16 cellular contexts compared by ENCODE assay signal in genomic region chr15:89806217-89806564, GRCh38. TPM values are rescaled to one million over a fixed set of nuclear protein-coding genes. Genes with fewer than 3 reads are reported as not detected.
DNase-seq lines count a peak whose midpoint lies in the region; ATAC-seq, FAIRE-seq and TF ChIP-seq lines count a peak whose summit lies in the region.
"Had no signal": no experiment of that assay in that cellular context is flagged by ENCODE, and none has a peak within 500 bp of the region (broad histone marks: within the 10 kb centered on the region; RNA-seq: fewer than 3 reads in every experiment).

No MANE protein-coding gene starts in this region.

- no peaks in the 10 kb centered on the region for H4K20me1 ChIP-seq in PC-3 (ENCODE audit: low read length)
- peaks cover 2% of the 10 kb centered on the region; the same call in 1 of the 2 replicates for H4K20me1 ChIP-seq in K562 (replicated peaks; ENCODE audit: control insufficient read depth, insufficient read depth, low read length)
- H4K20me1 ChIP-seq in HepG2 (ENCODE audit: insufficient read depth, low read length): no peaks in the 10 kb centered on the region; the same call in 1 of the 2 replicates

- no peak for ATAC-seq in PC-3
- ATAC-seq in K562: no peak
- no peak for ATAC-seq in HepG2
- peak; percentile 9 to 34 (median 14) for ATAC-seq in pancreas
- no peak for ATAC-seq in HG03439 (IDR thresholded peaks at IDR 0.05; ENCODE audit: unreplicated experiment)

- TF ChIP-seq EP300 in K562 (IDR thresholded peaks at IDR 0.05; ENCODE audit: low read length) (no peak), HepG2 (IDR thresholded peaks at IDR 0.05; ENCODE audit: low read depth in 2 of 2, low read length in 2 of 2) (no peak), HepG2 (CRISPR knock-in tag; IDR thresholded peaks at IDR 0.05; ENCODE audit: borderline replicate concordance) (no peak)

- no peaks in the 10 kb centered on the region for H3K9me1 ChIP-seq in K562 (ENCODE audit: control insufficient read depth, insufficient read depth, low read length)

- FAIRE-seq in K562 (lab: Jason Lieb, UNC) (no peak), HepG2 (lab: Jason Lieb, UNC) (no peak), pancreas (lab: Jason Lieb, UNC) (no peak)
- FAIRE-seq: GM19239 had no signal

- CTCF ChIA-PET in PC-3 (lab: Charles Lee): no interaction called here
- CTCF ChIA-PET in K562 (lab: Yijun Ruan, JAX; ENCODE audit: low intra/inter-chr PET ratio): no interaction called here
- CTCF ChIA-PET in HepG2 (lab: Yijun Ruan, JAX; ENCODE audit: low intra/inter-chr PET ratio, low total read pairs): no interaction called here

- H3K9ac ChIP-seq in PC-3 (ENCODE audit: low read length) (no peak overlapping the region), K562 (ENCODE audit: insufficient read depth in 1 of 2, low read depth in 2 of 2, low read length in 2 of 2) (0 out of 4 replicates have a peak overlapping the region, but pooled peaks of 1 of the 2 experiments have one; percentile 9), HepG2 (ENCODE audit: insufficient read depth, low read depth, low read length) (peak overlapping the region; percentile 44; the same call in 1 of the 2 replicates)

- POLR2A ChIA-PET in PC-3 (lab: Charles Lee; ENCODE audit: unreplicated experiment): no interaction called here
- POLR2A ChIA-PET in K562 (lab: Yijun Ruan, JAX): interaction anchor here (0.9 kb wide), 1 partner anchor 12 kb away, joined by 3 read pairs; no protein-coding TSS in a partner anchor
- POLR2A ChIA-PET in HepG2 (lab: Yijun Ruan, JAX): interaction anchor here (1.3 to 2.1 kb wide), 9 partner anchors 9 to 69 kb away, joined by 3 to 14 read pairs (median 5); partner anchors contain the start of gene ANPEP

- TF ChIP-seq RAD21 in K562 (CRISPR knock-in tag; conservative IDR thresholded peaks at IDR 0.05 in 1 of 2, IDR thresholded peaks at IDR 0.05 in 1 of 2) (no peak), HepG2 (CRISPR knock-in tag; IDR thresholded peaks at IDR 0.05) (no peak)

- no peak for TF ChIP-seq CTCF in PC-3 (conservative IDR thresholded peaks at IDR 0.05; ENCODE audit: low read depth, low read length)
- no peak for TF ChIP-seq CTCF in K562 (IDR thresholded peaks at IDR 0.05 in 2 of 3, conservative IDR thresholded peaks at IDR 0.05 in 1 of 3; ENCODE audit: insufficient read depth in 2 of 3, low read depth in 1 of 3, low read length in 3 of 3)
- no peak for TF ChIP-seq CTCF in HepG2 (CRISPR knock-in tag; IDR thresholded peaks at IDR 0.05)
- no peak for TF ChIP-seq CTCF in pancreas (IDR thresholded peaks at IDR 0.05)
- no peak for TF ChIP-seq CTCF in GM13976 (IDR thresholded peaks at IDR 0.05; ENCODE audit: borderline replicate concordance, control extremely low read depth, extremely low read depth, insufficient read depth, missing control alignments)
- TF ChIP-seq CTCF in right atrium auricular region (IDR thresholded peaks at IDR 0.05): no peak

- in situ Hi-C loops in K562 (cut with MboI): no loop called here
- in situ Hi-C loops in HepG2 (cut with HindIII; ENCODE audit: extremely low pct_ligation_motif_present, low pct_unique_long_range_greater_than_20kb): no loop called here
- in situ Hi-C loops in GM13976 (cut with MboI; ENCODE audit: low sequenced_read_pairs, unreplicated experiment): no loop called here

- DNase-seq in PC-3 (no peak), K562 (ENCODE audit: extremely low read depth in 1 of 4, low spot score in 3 of 4) (no peak), HepG2 (ENCODE audit: low spot score) (no peak), pancreas (peak in 1 of 6 donors; percentile 63), GM13976 (ENCODE audit: low spot score) (no peak), right atrium auricular region (ENCODE audit: low spot score) (no peak)
- DNase-seq: CD4-positive, CD25-positive, alpha-beta regulatory T cell; EL; HCEC 1CT; KBM-7; NCI-H1048; NCI-H1436 treated with DMSO at 0.1 percent for 48 hours; NCI-H2029 treated with DMSO at 0.1 percent for 48 hours; NCI-H510A treated with DMSO at 0.1 percent for 48 hours had no signal

- TF ChIP-seq POLR2A in K562 (conservative IDR thresholded peaks at IDR 0.05): no peak
- TF ChIP-seq POLR2A in HepG2 (IDR thresholded peaks at IDR 0.05; ENCODE audit: insufficient read depth in 1 of 2, low read depth in 2 of 2, low read length in 2 of 2): no peak

- no peaks in the 10 kb centered on the region for H3K9me2 ChIP-seq in PC-3 (replicated peaks; ENCODE audit: low read length)

- H3K27me3 ChIP-seq in PC-3 (ENCODE audit: low read length) (no peaks in the 10 kb centered on the region), K562 (ENCODE audit: control insufficient read depth in 2 of 2, insufficient read depth in 2 of 2, low read length in 2 of 2) (no peaks in the 10 kb centered on the region), HepG2 (ENCODE audit: control insufficient read depth in 1 of 2, insufficient read depth in 2 of 2, low read length in 2 of 2) (no peaks in the 10 kb centered on the region), pancreas (no peaks in the 10 kb centered on the region), right atrium auricular region (no peaks in the 10 kb centered on the region)

- H3K4me3 ChIP-seq in PC-3 (ENCODE audit: low read length) (no peak overlapping the region), K562 (no peak overlapping the region), HepG2 (replicated peaks in 1 of 3; ENCODE audit: insufficient read depth in 1 of 3, low read depth in 2 of 3, low read length in 3 of 3) (no peak overlapping the region), pancreas (peak overlapping the region; percentile 46 to 68 (median 58)), right atrium auricular region (no peak overlapping the region)

- H3K4me1 ChIP-seq in PC-3 (ENCODE audit: insufficient read depth, low read length) (peaks cover 4% of the 10 kb centered on the region; the same call in 1 of the 2 replicates), K562 (replicated peaks in 1 of 2; ENCODE audit: control insufficient read depth in 2 of 2, insufficient read depth in 2 of 2, low read length in 2 of 2) (peaks cover 0 to 54% of the 10 kb centered on the region in 2 experiments; a peak in 3 of 5 replicates), HepG2 (ENCODE audit: insufficient read depth, low read length) (peaks cover 71% of the 10 kb centered on the region), pancreas (peaks cover 29 to 34% (median 30%) of the 10 kb centered on the region in 3 donors), right atrium auricular region (peaks cover 0 to 9% of the 10 kb centered on the region in 2 donors)

- H3K27ac ChIP-seq in PC-3 (ENCODE audit: low read length) (no peak overlapping the region), K562 (ENCODE audit: extremely low read depth, low read depth, low read length) (no peak overlapping the region), HepG2 (ENCODE audit: extremely low read length, insufficient read depth, low read length) (peak overlapping the region; percentile 86), pancreas (peak overlapping the region; percentile 64 to 79 (median 72)), right atrium auricular region (no peak overlapping the region)

- no peak overlapping the region for H3K4me2 ChIP-seq in PC-3 (ENCODE audit: low read length)
- no peak overlapping the region for H3K4me2 ChIP-seq in K562 (ENCODE audit: insufficient read depth, low read length)
- H3K4me2 ChIP-seq in HepG2 (ENCODE audit: low read depth, low read length): peak overlapping the region; percentile 57

- peaks cover 8% of the 10 kb centered on the region for H3K79me2 ChIP-seq in PC-3 (ENCODE audit: low read length)
- no peaks in the 10 kb centered on the region for H3K79me2 ChIP-seq in K562 (ENCODE audit: control insufficient read depth, insufficient read depth, low read length)
- H3K79me2 ChIP-seq in HepG2 (ENCODE audit: insufficient read depth, low read length): peaks cover 18% of the 10 kb centered on the region

- H2AFZ ChIP-seq in PC-3 (ENCODE audit: low read length) (no peak overlapping the region), K562 (ENCODE audit: low read depth, low read length) (no peak overlapping the region), HepG2 (ENCODE audit: low read length) (no peak overlapping the region)

- no peaks in the 10 kb centered on the region; the same call in 1 of the 2 replicates for H3K36me3 ChIP-seq in PC-3 (ENCODE audit: low read depth, low read length)
- H3K36me3 ChIP-seq in K562 (ENCODE audit: control insufficient read depth, insufficient read depth, low read length): no peaks in the 10 kb centered on the region
- H3K36me3 ChIP-seq in HepG2 (replicated peaks in 1 of 2; ENCODE audit: control insufficient read depth in 1 of 2, insufficient read depth in 2 of 2, low read length in 2 of 2): peaks cover 29 to 52% of the 10 kb centered on the region in 2 experiments
- H3K36me3 ChIP-seq in pancreas: peaks cover 0 to 18% (median 5%) of the 10 kb centered on the region in 3 donors
- H3K36me3 ChIP-seq in right atrium auricular region: no peaks in the 10 kb centered on the region

- no peaks in the 10 kb centered on the region for H3F3A ChIP-seq in PC-3 (ENCODE audit: low read length, unreplicated experiment)

- intact Hi-C loops in PC-3 (cut with micrococcal nuclease): no loop called here
- intact Hi-C loops in K562 (cut with micrococcal nuclease): no loop called here
- intact Hi-C loops in HepG2 (cut with micrococcal nuclease; ENCODE audit: unreplicated experiment): loop anchor here (2.0 to 5.0 kb wide), 2 partner anchors 21 to 71 kb away; no protein-coding TSS in a partner anchor
- intact Hi-C loops in pancreas (cut with DNase I): loop anchor here in 1 of 3 donors (5.0 kb wide), 1 partner anchor 39 kb away; no protein-coding TSS in a partner anchor

- 50% methylated on average over 18 of the region's 21 CpGs for WGBS in K562 (ENCODE audit: insufficient coverage, low coverage, missing lambda C conversion rate)
- 86% methylated on average over 17 of the region's 21 CpGs for WGBS in HepG2 (ENCODE audit: low lambda C conversion rate)
- 35 to 40% methylated on average over 21 of the region's 21 CpGs for WGBS in pancreas, 2 donors

- H3K9me3 ChIP-seq in PC-3 (ENCODE audit: low read length): no peaks in the 10 kb centered on the region
- H3K9me3 ChIP-seq in K562 (replicated peaks; ENCODE audit: control insufficient read depth, insufficient read depth, low read depth, low read length): no peaks in the 10 kb centered on the region
- no peaks in the 10 kb centered on the region for H3K9me3 ChIP-seq in HepG2 (ENCODE audit: low read length)
- H3K9me3 ChIP-seq in pancreas: no peaks in the 10 kb centered on the region
- no peaks in the 10 kb centered on the region for H3K9me3 ChIP-seq in right atrium auricular region

- BruUV-seq in PC-3 (replicated peaks; lab: Mats Ljungman, UMichigan): TSS peak; percentile 38
- no TSS peak for BruUV-seq in K562 (replicated peaks; lab: Mats Ljungman, UMichigan)
- BruUV-seq in HepG2 (replicated peaks; lab: Mats Ljungman, UMichigan): no TSS peak

RNA-seq across cellular contexts. Expression of gene ANPEP, which starts 8.5 kb away (rescaled TPM):
- total RNA-seq in PC-3 (2014; rRNA removed): 113 and 133 TPM in 2 replicates
- 2.9 and 3.1 TPM in 2 replicates for total RNA-seq in K562 (2011; cell fraction: chromatin; rRNA removed; ENCODE audit: low replicate concordance)
- total RNA-seq in K562 (2011; cell fraction: nucleolus; rRNA removed): 1.2 and 1.8 TPM in 2 replicates
- 1.5 and 2.5 TPM in 2 replicates for total RNA-seq in K562 (2011; cell fraction: nucleoplasm; rRNA removed)
- total RNA-seq in K562 (2014; rRNA removed): 1.0 and 1.8 TPM in 2 replicates
- total RNA-seq in K562 (2014; rRNA removed; fragmentation: Illumina TruSeq; extraction: Trizol): 1.1 and 1.3 TPM in 2 replicates
- total RNA-seq in K562 (2015; rRNA removed; fragmentation: Illumina TruSeq; extraction: Trizol): 2.5 and 2.6 TPM in 2 replicates
- total RNA-seq in K562 (2021): 4.8 and 5.7 TPM in 2 replicates
- 0.43 and 2.0 TPM in 2 replicates for polyA plus RNA-seq in K562 (2011; rRNA removed)
- polyA plus RNA-seq in K562 (2011; cell fraction: cytosol; rRNA removed): 0.63 and 1.5 TPM in 2 replicates
- polyA plus RNA-seq in K562 (2011; cell fraction: nucleus; rRNA removed): 3.6 and 6.0 TPM in 2 replicates
- polyA plus RNA-seq in K562 (2012): 6.6 and 17.5 TPM in 2 replicates
- polyA plus RNA-seq in K562 (2014; fragmentation: Illumina TruSeq; extraction: Trizol): 4.0 and 4.2 TPM in 2 replicates
- under 1 TPM; 0.23 to 0.27 TPM for polyA plus RNA-seq in K562 (2014; fragmentation: Nextera tagmentation; extraction: Ambion mirVana)
- polyA plus RNA-seq in K562 (2014; rRNA removed): 4.7 and 8.9 TPM in 2 replicates
- 0.30 and 0.67 TPM in 2 replicates for polyA minus RNA-seq in K562 (2011; rRNA and poly(A)+ RNA removed)
- polyA minus RNA-seq in K562 (2011; cell fraction: cytosol; rRNA and poly(A)+ RNA removed): 0.95 and 3.6 TPM in 2 replicates
- 0.67 and 0.78 TPM in 2 replicates for polyA minus RNA-seq in K562 (2011; cell fraction: nucleus; rRNA and poly(A)+ RNA removed)
- 34.6 and 60.4 TPM in 2 replicates for total RNA-seq in HepG2 (2016; rRNA removed; fragmentation: Illumina TruSeq; extraction: Trizol)
- 15.6 and 16.8 TPM in 2 replicates for total RNA-seq in HepG2 (2016; cell fraction: cytosol; rRNA removed; fragmentation: Illumina TruSeq; extraction: Trizol; ENCODE audit: low read depth)
- 26.1 and 65.2 TPM in 2 replicates for total RNA-seq in HepG2 (2016; cell fraction: insoluble cytoplasmic fraction; rRNA removed; fragmentation: Illumina TruSeq; extraction: Trizol)
- total RNA-seq in HepG2 (2016; cell fraction: membrane; rRNA removed; fragmentation: Illumina TruSeq; extraction: Trizol): 26.0 and 27.7 TPM in 2 replicates
- total RNA-seq in HepG2 (2016; cell fraction: nucleus; rRNA removed; fragmentation: Illumina TruSeq; extraction: Trizol): 86.6 and 113 TPM in 2 replicates
- 91.6 and 133 TPM in 2 replicates for polyA plus RNA-seq in HepG2 (2011; rRNA removed)
- polyA plus RNA-seq in HepG2 (2011; cell fraction: cytosol; rRNA removed): 71.6 and 76.1 TPM in 2 replicates
- polyA plus RNA-seq in HepG2 (2011; cell fraction: nucleus; rRNA removed): 264 and 286 TPM in 2 replicates
- polyA plus RNA-seq in HepG2 (2012): 157 and 182 TPM in 2 replicates
- 14.0 and 14.9 TPM in 2 replicates for polyA plus RNA-seq in HepG2 (2016; cell fraction: cytosol; fragmentation: Illumina TruSeq; extraction: Trizol; ENCODE audit: low read depth)
- polyA plus RNA-seq in HepG2 (2016; cell fraction: insoluble cytoplasmic fraction; fragmentation: Illumina TruSeq; extraction: Trizol; ENCODE audit: low read depth): 44.3 and 62.9 TPM in 2 replicates
- 31.7 and 35.7 TPM in 2 replicates for polyA plus RNA-seq in HepG2 (2016; cell fraction: membrane; fragmentation: Illumina TruSeq; extraction: Trizol; ENCODE audit: low read depth)
- 327 and 338 TPM in 2 replicates for polyA plus RNA-seq in HepG2 (2016; cell fraction: nucleus; fragmentation: Illumina TruSeq; extraction: Trizol; ENCODE audit: insufficient read depth, low read depth)
- 0.07 and 103 TPM in 2 replicates for polyA minus RNA-seq in HepG2 (2011; rRNA and poly(A)+ RNA removed; ENCODE audit: low replicate concordance)
- polyA minus RNA-seq in HepG2 (2011; cell fraction: cytosol; rRNA and poly(A)+ RNA removed): 60.8 and 79.8 TPM in 2 replicates
- polyA minus RNA-seq in HepG2 (2011; cell fraction: nucleus; rRNA and poly(A)+ RNA removed): 44.8 and 60.0 TPM in 2 replicates
- 1,000 to 10,000 TPM in 2 of 6 donors, 100 to 1,000 TPM in 4; 401 to 1,207 (median 921) TPM for total RNA-seq in pancreas
- polyA plus RNA-seq in pancreas: 100 to 1,000 TPM; 388 to 524 TPM
- total RNA-seq in right atrium auricular region: 10 to 100 TPM in 1 of 2 donors, 1 to 10 TPM in 1; 8.1 to 22.7 TPM

RNA-seq across cellular contexts. Expression of gene MESP2, which starts 30.1 kb away (rescaled TPM):
- total RNA-seq in PC-3 (2014; rRNA removed) (1.1 and 1.3 TPM in 2 replicates), K562 (2014; rRNA removed) (0.82 and 1.1 TPM in 2 replicates), K562 (2014; rRNA removed; fragmentation: Illumina TruSeq; extraction: Trizol) (0.41 and 0.51 TPM in 2 replicates), K562 (2015; rRNA removed; fragmentation: Illumina TruSeq; extraction: Trizol) (0.29 and 0.45 TPM in 2 replicates), K562 (2021) (0.47 and 0.66 TPM in 2 replicates), HepG2 (2016; rRNA removed; fragmentation: Illumina TruSeq; extraction: Trizol) (not detected in 2 replicates), pancreas (under 1 TPM in 4 of 6 donors, not detected in 2; 0.16 to 0.46 (median 0.30) TPM), right atrium auricular region (not detected)
- total RNA-seq in K562 (2011; cell fraction: chromatin; rRNA removed; ENCODE audit: low replicate concordance): not detected in 2 replicates
- not detected in 2 replicates for total RNA-seq in K562 (2011; cell fraction: nucleolus; rRNA removed)
- not detected in 2 replicates for total RNA-seq in K562 (2011; cell fraction: nucleoplasm; rRNA removed)
- polyA plus RNA-seq in K562 (2011; rRNA removed) (0.08 and 0.14 TPM in 2 replicates), K562 (2014; fragmentation: Illumina TruSeq; extraction: Trizol) (0.55 and 0.70 TPM in 2 replicates), K562 (2014; fragmentation: Nextera tagmentation; extraction: Ambion mirVana) (under 1 TPM; 0.11 to 0.13 TPM), K562 (2014; rRNA removed) (0.37 and 0.47 TPM in 2 replicates), HepG2 (2011; rRNA removed) (not detected in 2 replicates), pancreas (under 1 TPM in 1 of 2 donors, not detected in 1; 0.12 TPM)
- polyA plus RNA-seq in K562 (2011; cell fraction: cytosol; rRNA removed): 0.18 and 0.22 TPM in 2 replicates
- polyA plus RNA-seq in K562 (2011; cell fraction: nucleus; rRNA removed): 0.10 and 0.56 TPM in 2 replicates
- polyA plus RNA-seq in K562 (2012): 0.39 and 0.48 TPM in 2 replicates
- polyA minus RNA-seq in K562 (2011; rRNA and poly(A)+ RNA removed): not detected in 2 replicates
- polyA minus RNA-seq in K562 (2011; cell fraction: cytosol; rRNA and poly(A)+ RNA removed): not detected in 2 replicates
- polyA minus RNA-seq in K562 (2011; cell fraction: nucleus; rRNA and poly(A)+ RNA removed): not detected in 2 replicates
- total RNA-seq in HepG2 (2016; cell fraction: cytosol; rRNA removed; fragmentation: Illumina TruSeq; extraction: Trizol; ENCODE audit: low read depth): not detected in 2 replicates
- total RNA-seq in HepG2 (2016; cell fraction: insoluble cytoplasmic fraction; rRNA removed; fragmentation: Illumina TruSeq; extraction: Trizol): 0.13 TPM in 1 of 2 replicates, not detected in the other
- not detected in 2 replicates for total RNA-seq in HepG2 (2016; cell fraction: membrane; rRNA removed; fragmentation: Illumina TruSeq; extraction: Trizol)
- total RNA-seq in HepG2 (2016; cell fraction: nucleus; rRNA removed; fragmentation: Illumina TruSeq; extraction: Trizol): not detected in 2 replicates
- not detected in 2 replicates for polyA plus RNA-seq in HepG2 (2011; cell fraction: cytosol; rRNA removed)
- polyA plus RNA-seq in HepG2 (2011; cell fraction: nucleus; rRNA removed): not detected in 2 replicates
- not detected in 2 replicates for polyA plus RNA-seq in HepG2 (2012)
- not detected in 2 replicates for polyA plus RNA-seq in HepG2 (2016; cell fraction: cytosol; fragmentation: Illumina TruSeq; extraction: Trizol; ENCODE audit: low read depth)
- not detected in 2 replicates for polyA plus RNA-seq in HepG2 (2016; cell fraction: insoluble cytoplasmic fraction; fragmentation: Illumina TruSeq; extraction: Trizol; ENCODE audit: low read depth)
- not detected in 2 replicates for polyA plus RNA-seq in HepG2 (2016; cell fraction: membrane; fragmentation: Illumina TruSeq; extraction: Trizol; ENCODE audit: low read depth)
- polyA plus RNA-seq in HepG2 (2016; cell fraction: nucleus; fragmentation: Illumina TruSeq; extraction: Trizol; ENCODE audit: insufficient read depth, low read depth): not detected in 2 replicates
- polyA minus RNA-seq in HepG2 (2011; rRNA and poly(A)+ RNA removed; ENCODE audit: low replicate concordance): not detected in 2 replicates
- polyA minus RNA-seq in HepG2 (2011; cell fraction: cytosol; rRNA and poly(A)+ RNA removed): not detected in 2 replicates
- not detected in 2 replicates for polyA minus RNA-seq in HepG2 (2011; cell fraction: nucleus; rRNA and poly(A)+ RNA removed)
- total RNA-seq: CD4-positive, CD25-positive, alpha-beta regulatory T cell had no signal
- polyA plus RNA-seq: CD4-positive, CD25-positive, alpha-beta regulatory T cell had no signal

RNA-seq across cellular contexts. Expression of gene MESP1, which starts 55.1 kb away (rescaled TPM):
- total RNA-seq in PC-3 (2014; rRNA removed) (32.9 and 49.4 TPM in 2 replicates), K562 (2014; rRNA removed) (0.36 and 1.0 TPM in 2 replicates), K562 (2014; rRNA removed; fragmentation: Illumina TruSeq; extraction: Trizol) (not detected in 2 replicates), K562 (2015; rRNA removed; fragmentation: Illumina TruSeq; extraction: Trizol) (0.14 and 0.49 TPM in 2 replicates), K562 (2021) (1.1 and 1.6 TPM in 2 replicates), HepG2 (2016; rRNA removed; fragmentation: Illumina TruSeq; extraction: Trizol) (not detected in 2 replicates), pancreas (1 to 10 TPM; 1.5 to 4.0 (median 2.4) TPM), right atrium auricular region (1 to 10 TPM; 2.3 to 2.4 TPM)
- total RNA-seq in K562 (2011; cell fraction: chromatin; rRNA removed; ENCODE audit: low replicate concordance): 0.44 and 0.67 TPM in 2 replicates
- total RNA-seq in K562 (2011; cell fraction: nucleolus; rRNA removed): 1.0 and 1.2 TPM in 2 replicates
- 0.44 and 0.46 TPM in 2 replicates for total RNA-seq in K562 (2011; cell fraction: nucleoplasm; rRNA removed)
- polyA plus RNA-seq in K562 (2011; rRNA removed) (0.14 and 0.29 TPM in 2 replicates), K562 (2014; fragmentation: Illumina TruSeq; extraction: Trizol) (not detected in 2 replicates), K562 (2014; fragmentation: Nextera tagmentation; extraction: Ambion mirVana) (not detected), K562 (2014; rRNA removed) (0.52 and 0.78 TPM in 2 replicates), HepG2 (2011; rRNA removed) (not detected in 2 replicates), pancreas (1 to 10 TPM; 1.1 to 2.1 TPM)
- polyA plus RNA-seq in K562 (2011; cell fraction: cytosol; rRNA removed): 0.12 and 0.75 TPM in 2 replicates
- polyA plus RNA-seq in K562 (2011; cell fraction: nucleus; rRNA removed): 0.11 and 0.44 TPM in 2 replicates
- polyA plus RNA-seq in K562 (2012): 0.68 and 1.4 TPM in 2 replicates
- 0.07 and 0.15 TPM in 2 replicates for polyA minus RNA-seq in K562 (2011; rRNA and poly(A)+ RNA removed)
- 2.5 TPM in 1 of 2 replicates, not detected in the other for polyA minus RNA-seq in K562 (2011; cell fraction: cytosol; rRNA and poly(A)+ RNA removed)
- polyA minus RNA-seq in K562 (2011; cell fraction: nucleus; rRNA and poly(A)+ RNA removed): 0.33 and 0.54 TPM in 2 replicates
- 0.09 TPM in 1 of 2 replicates, not detected in the other for total RNA-seq in HepG2 (2016; cell fraction: cytosol; rRNA removed; fragmentation: Illumina TruSeq; extraction: Trizol; ENCODE audit: low read depth)
- total RNA-seq in HepG2 (2016; cell fraction: insoluble cytoplasmic fraction; rRNA removed; fragmentation: Illumina TruSeq; extraction: Trizol): not detected in 2 replicates
- total RNA-seq in HepG2 (2016; cell fraction: membrane; rRNA removed; fragmentation: Illumina TruSeq; extraction: Trizol): not detected in 2 replicates
- not detected in 2 replicates for total RNA-seq in HepG2 (2016; cell fraction: nucleus; rRNA removed; fragmentation: Illumina TruSeq; extraction: Trizol)
- not detected in 2 replicates for polyA plus RNA-seq in HepG2 (2011; cell fraction: cytosol; rRNA removed)
- polyA plus RNA-seq in HepG2 (2011; cell fraction: nucleus; rRNA removed): not detected in 2 replicates
- polyA plus RNA-seq in HepG2 (2012): not detected in 2 replicates
- 0.09 TPM in 1 of 2 replicates, not detected in the other for polyA plus RNA-seq in HepG2 (2016; cell fraction: cytosol; fragmentation: Illumina TruSeq; extraction: Trizol; ENCODE audit: low read depth)
- not detected in 2 replicates for polyA plus RNA-seq in HepG2 (2016; cell fraction: insoluble cytoplasmic fraction; fragmentation: Illumina TruSeq; extraction: Trizol; ENCODE audit: low read depth)
- not detected in 2 replicates for polyA plus RNA-seq in HepG2 (2016; cell fraction: membrane; fragmentation: Illumina TruSeq; extraction: Trizol; ENCODE audit: low read depth)
- polyA plus RNA-seq in HepG2 (2016; cell fraction: nucleus; fragmentation: Illumina TruSeq; extraction: Trizol; ENCODE audit: insufficient read depth, low read depth): not detected in 2 replicates
- polyA minus RNA-seq in HepG2 (2011; rRNA and poly(A)+ RNA removed; ENCODE audit: low replicate concordance): 1.7 TPM in 1 of 2 replicates, not detected in the other
- 1.3 TPM in 1 of 2 replicates, not detected in the other for polyA minus RNA-seq in HepG2 (2011; cell fraction: cytosol; rRNA and poly(A)+ RNA removed)
- 0.26 TPM in 1 of 2 replicates, not detected in the other for polyA minus RNA-seq in HepG2 (2011; cell fraction: nucleus; rRNA and poly(A)+ RNA removed)

Comparison
In these comparisons a context has a peak if more than half of its experiments do, and no peak if none do; other contexts are left out.
1. ATAC-seq: peak in pancreas (4 of 4); none in PC-3 (single experiment), K562 (single experiment), HepG2 (single experiment) and HG03439 (single experiment).
2. H3K27ac ChIP-seq: peak in HepG2 (single experiment) and pancreas (4 of 4); none in PC-3 (single experiment), K562 (single experiment) and right atrium auricular region (0 of 2).
3. H3K4me3 ChIP-seq: peak in pancreas (4 of 4); none in PC-3 (single experiment), K562 (single experiment), HepG2 (0 of 3) and right atrium auricular region (0 of 2).